In genomic region chr1:94259635-94260289, GRCh38 we compare ENCODE assay signal across 24 cellular contexts. TPM values are rescaled to one million over a fixed set of nuclear protein-coding genes. Genes with fewer than 3 reads are reported as not detected.
DNase-seq lines count a peak whose midpoint lies in the region; ATAC-seq and TF ChIP-seq lines count a peak whose summit lies in the region.
"Had no signal": no experiment of that assay in that cellular context is flagged by ENCODE, and none has a peak within 500 bp of the region (broad histone marks: within the 10 kb centered on the region; RNA-seq: fewer than 3 reads in every experiment).

No MANE protein-coding gene starts in this region.

- H2AFZ ChIP-seq in mammary epithelial cell (ENCODE audit: low read depth, low read length): no peak overlapping the region

- H3K9ac ChIP-seq in mammary epithelial cell (ENCODE audit: insufficient read depth, low read length): no peak overlapping the region

- intact Hi-C loops in cardiac septum (cut with DNase I): no loop called here
- intact Hi-C loops in mammary epithelial cell (cut with micrococcal nuclease): loop anchor here (1.0 to 2.0 kb wide), 2 partner anchors 11 to 41 kb away; no protein-coding TSS in a partner anchor
- intact Hi-C loops in lower leg skin (cut with DNase I; ENCODE audit: low total_unique reads): no loop called here

- DNase-seq in right atrium auricular region (ENCODE audit: low spot score) (no peak), cardiac septum (ENCODE audit: low spot score) (no peak), mammary epithelial cell (no peak), iris pigment epithelial cell (ENCODE audit: low read depth) (peak; percentile 88), HuH-7.5 (ENCODE audit: low spot score) (no peak), lower leg skin (ENCODE audit: low spot score in 2 of 2) (no peak), kidney glomerular epithelial cell (lab: John Stamatoyannopoulos, UW) (no peak)
- DNase-seq: activated CD4-positive, alpha-beta T cell treated with anti-CD3 and anti-CD28 coated beads for 1 hour; activated CD8-positive, alpha-beta memory T cell treated with anti-CD3 and anti-CD28 coated beads, Interleukin-2, amount 50 U/mL, for 4 hours; activated naive CD4-positive, alpha-beta T cell treated with anti-CD3 and anti-CD28 coated beads for 36 hours; CD4-positive, alpha-beta memory T cell; DMS79 treated with DMSO at 0.1 percent for 48 hours; GOT3; islet precursor cell; MV-4-11; NCI-H2081 treated with DMSO at 0.1 percent for 48 hours; NCI-H526 treated with DMSO at 0.1 percent for 48 hours; nucleus accumbens; T-cell; upper lobe of left lung had no signal

- H3K4me3 ChIP-seq in right atrium auricular region: no peak overlapping the region
- no peak overlapping the region for H3K4me3 ChIP-seq in mammary epithelial cell (replicated peaks in 1 of 3; ENCODE audit: insufficient read depth in 1 of 3, low read depth in 2 of 3, low read length in 3 of 3)
- no peak overlapping the region for H3K4me3 ChIP-seq in lower leg skin (ENCODE audit: low read depth, poor library complexity, severe bottlenecking)
- H3K4me3 ChIP-seq: Peyer's patch, skin epidermis, upper lobe of left lung had no signal

- no peaks in the 10 kb centered on the region for H3K79me2 ChIP-seq in mammary epithelial cell (ENCODE audit: insufficient read depth, low read length)

- no peak overlapping the region for H3K4me2 ChIP-seq in mammary epithelial cell (ENCODE audit: insufficient read depth, low read depth, low read length)

- no TSS peak for BruUV-seq in mammary epithelial cell (replicated peaks; lab: Mats Ljungman, UMichigan)

- no peaks in the 10 kb centered on the region for H3K27me3 ChIP-seq in right atrium auricular region
- no peaks in the 10 kb centered on the region for H3K27me3 ChIP-seq in mammary epithelial cell (ENCODE audit: insufficient read depth, low read length)
- H3K27me3 ChIP-seq: Peyer's patch, upper lobe of left lung had no signal

- ATAC-seq in HG03095 (IDR thresholded peaks at IDR 0.05; ENCODE audit: unreplicated experiment): no peak
- ATAC-seq: stimulated activated effector memory CD8-positive, alpha-beta T cell treated with anti-CD3 and anti-CD28 coated beads, Interleukin-12 subunit alpha, Interleukin-12 subunit beta, amount 100 ng/mL, for 72 hours; T-cell had no signal

- H3K9me3 ChIP-seq in right atrium auricular region (no peaks in the 10 kb centered on the region), mammary epithelial cell (replicated peaks; ENCODE audit: insufficient read depth, low read length) (no peaks in the 10 kb centered on the region)
- H3K9me3 ChIP-seq: Peyer's patch, upper lobe of left lung had no signal

- in situ Hi-C loops in mammary epithelial cell (cut with MboI; ENCODE audit: low sequenced_read_pairs in 2 of 2): no loop called here

- TF ChIP-seq CTCF in right atrium auricular region (IDR thresholded peaks at IDR 0.05): no peak
- no peak for TF ChIP-seq CTCF in mammary epithelial cell (conservative IDR thresholded peaks at IDR 0.05 in 1 of 2, IDR thresholded peaks at IDR 0.05 in 1 of 2; ENCODE audit: extremely low read depth in 1 of 2, insufficient read depth in 1 of 2, low read depth in 1 of 2, low read length in 2 of 2)
- TF ChIP-seq CTCF in lower leg skin (IDR thresholded peaks at IDR 0.05): no peak

- CTCF ChIA-PET in mammary epithelial cell (lab: Charles Lee; ENCODE audit: low non-redundant PET): no interaction called here

- no peak for TF ChIP-seq POLR2A in lower leg skin (IDR thresholded peaks at IDR 0.05)

- no peaks in the 10 kb centered on the region for H4K20me1 ChIP-seq in mammary epithelial cell (ENCODE audit: insufficient read depth, low read length)

- WGBS in mammary epithelial cell (ENCODE audit: low coverage, missing lambda C conversion rate): 98% methylated on average over 7 of the region's 7 CpGs
- 87 to 89% methylated on average over 7 of the region's 7 CpGs for WGBS in lower leg skin, 2 donors

- dilution Hi-C loops in mammary epithelial cell (cut with HindIII; ENCODE audit: low sequenced_read_pairs): loop anchor here (5.0 kb wide), 1 partner anchor 43 kb away; no protein-coding TSS in a partner anchor

- H3K4me1 ChIP-seq in right atrium auricular region (peaks cover 0 to 13% of the 10 kb centered on the region in 2 donors), mammary epithelial cell (ENCODE audit: insufficient read depth, low read length) (peaks cover 46% of the 10 kb centered on the region)
- H3K4me1 ChIP-seq: Peyer's patch had no signal

- H3K36me3 ChIP-seq in right atrium auricular region (no peaks in the 10 kb centered on the region), mammary epithelial cell (ENCODE audit: insufficient read depth, low read length) (no peaks in the 10 kb centered on the region)
- H3K36me3 ChIP-seq: Peyer's patch, upper lobe of left lung had no signal

- H3K27ac ChIP-seq in right atrium auricular region (peak overlapping the region; percentile 28 to 67), mammary epithelial cell (ENCODE audit: insufficient read depth, low read depth, low read length) (peak overlapping the region; percentile 73)
- H3K27ac ChIP-seq: Peyer's patch, upper lobe of left lung had no signal

RNA-seq across cellular contexts. Expression of gene ARHGAP29, which starts 22.4 kb away (rescaled TPM):
- 10 to 100 TPM; 25.8 to 29.9 TPM for total RNA-seq in right atrium auricular region
- total RNA-seq in cardiac septum: 25.5 TPM
- total RNA-seq in mammary epithelial cell: 100 to 1,000 TPM in 1 of 2 donors, 10 to 100 TPM in 1; 54.7 to 100 TPM
- 44.6 TPM for polyA plus RNA-seq in mammary epithelial cell
- polyA minus RNA-seq in mammary epithelial cell: 47.1 TPM
- 10 to 100 TPM; 30.1 to 49.5 (median 33.9) TPM for total RNA-seq in lower leg skin
- total RNA-seq: CD4-positive, alpha-beta memory T cell had no signal
- polyA plus RNA-seq: CD4-positive, alpha-beta memory T cell had no signal
